ENCODE assay signal across 12 cellular contexts in the genomic region with DNA sequence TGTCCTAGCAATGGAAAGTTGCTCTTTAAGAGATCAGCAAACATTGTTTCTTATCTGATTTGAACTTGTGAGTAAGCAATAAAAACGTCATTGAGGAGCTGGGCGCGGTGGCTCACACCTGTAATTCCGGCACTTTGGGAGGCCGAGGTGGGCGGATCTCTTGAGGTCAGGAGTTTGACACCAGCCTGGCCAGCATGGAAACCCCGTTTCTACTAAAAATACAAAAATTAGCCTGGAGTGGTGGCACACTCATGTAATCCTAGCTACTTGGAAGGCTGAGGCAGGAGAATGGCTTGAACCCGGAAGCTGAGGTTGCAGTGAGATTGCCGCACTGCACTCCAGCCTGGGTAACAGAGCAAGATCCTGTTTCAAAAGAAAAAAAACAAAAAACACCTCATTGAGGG. TPM values are rescaled to one million over a fixed set of nuclear protein-coding genes. Genes with fewer than 3 reads are reported as not detected.
DNase-seq lines count a peak whose midpoint lies in the region; ATAC-seq and TF ChIP-seq lines count a peak whose summit lies in the region.
"Had no signal": no experiment of that assay in that cellular context is flagged by ENCODE, and none has a peak within 500 bp of the region (broad histone marks: within the 10 kb centered on the region; RNA-seq: fewer than 3 reads in every experiment).

No MANE protein-coding gene starts in this region.

- H3K4me1 Mint-ChIP-seq in activated B cell treated with CpG ODN at 0.5 μM for 24 hours, result peaks cover 47% of the 10 kb centered on the region
- H3K4me1 Mint-ChIP-seq in activated naive CD8-positive, alpha-beta T cell treated with anti-CD3 and anti-CD28 coated beads, Interleukin-2, amount 10 ng/mL, durations not matched to agents 7 days and 5 days, result peaks cover 30% of the 10 kb centered on the region

- intact Hi-C loops in activated B cell treated with CpG ODN at 0.5 μM for 24 hours (cut with micrococcal nuclease) (loop anchor here (2.0 kb wide), 1 partner anchor 13 kb away; no protein-coding TSS in a partner anchor), OCI-LY7 (cut with micrococcal nuclease; ENCODE audit: unreplicated experiment) (no loop called here)

- H3K27ac Mint-ChIP-seq in activated B cell treated with CpG ODN at 0.5 μM for 24 hours, result peak overlapping the region; percentile 62
- H3K27ac Mint-ChIP-seq in activated naive CD8-positive, alpha-beta T cell treated with anti-CD3 and anti-CD28 coated beads, Interleukin-2, amount 10 ng/mL, durations not matched to agents 7 days and 5 days, result peak overlapping the region; percentile 84

- no peaks in the 10 kb centered on the region for H3K36me3 Mint-ChIP-seq in activated B cell treated with CpG ODN at 0.5 μM for 24 hours (ENCODE audit: low read depth)
- peaks cover 14% of the 10 kb centered on the region for H3K36me3 Mint-ChIP-seq in activated naive CD8-positive, alpha-beta T cell treated with anti-CD3 and anti-CD28 coated beads, Interleukin-2, amount 10 ng/mL, durations not matched to agents 7 days and 5 days

- no peaks in the 10 kb centered on the region for H3K9me3 ChIP-seq in OCI-LY7 (ENCODE audit: low read length)
- H3K9me3 ChIP-seq: ovary had no signal

- TF ChIP-seq CTCF in activated B cell treated with CpG ODN at 0.5 μM for 24 hours (IDR thresholded peaks at IDR 0.05) (no peak), OCI-LY7 (conservative IDR thresholded peaks at IDR 0.05; ENCODE audit: low read length) (no peak), GM10266 (IDR thresholded peaks at IDR 0.05; ENCODE audit: control insufficient read depth, insufficient read depth, low read depth, missing control alignments) (no peak)

- CTCF ChIA-PET in activated B cell treated with CpG ODN at 0.5 μM for 24 hours (lab: Charles Lee), result interaction anchor here (1.1 to 1.2 kb wide), 2 partner anchors 13 to 17 kb away, joined by 3 to 4 read pairs; no protein-coding TSS in a partner anchor
- CTCF ChIA-PET in OCI-LY7 (lab: Charles Lee; ENCODE audit: unreplicated experiment), result no interaction called here

- peak; percentile 35 for DNase-seq in SIG-M5 treated with dmso at 0.1 percent for 504 hours (lab: John Stamatoyannopoulos, UW; ENCODE audit: unreplicated experiment)
- no peak for DNase-seq in SIG-M5 (lab: John Stamatoyannopoulos, UW)
- DNase-seq in activated B cell treated with CpG ODN at 0.5 μM for 24 hours, result no peak
- DNase-seq in activated naive CD8-positive, alpha-beta T cell treated with anti-CD3 and anti-CD28 coated beads, Interleukin-2, amount 10 ng/mL, durations not matched to agents 7 days and 5 days, result peak; percentile 47
- peak; percentile 50 for DNase-seq in stimulated activated naive CD4-positive, alpha-beta T cell treated with Interleukin-2 at 50 U/mL for 16 hours (lab: John Stamatoyannopoulos, UW)
- no peak for DNase-seq in OCI-LY7 (ENCODE audit: low spot score)
- no peak for DNase-seq in GM10266 (ENCODE audit: extremely low spot score)
- DNase-seq: cerebellar nuclear complex, ovary had no signal

- no peak overlapping the region for H3K4me3 Mint-ChIP-seq in activated B cell treated with CpG ODN at 0.5 μM for 24 hours
- peak overlapping the region; percentile 66 for H3K4me3 Mint-ChIP-seq in activated naive CD8-positive, alpha-beta T cell treated with anti-CD3 and anti-CD28 coated beads, Interleukin-2, amount 10 ng/mL, durations not matched to agents 7 days and 5 days

- no peak overlapping the region for H3K4me3 ChIP-seq in OCI-LY7 (ENCODE audit: low read depth, low read length, poor library complexity, severe bottlenecking)
- H3K4me3 ChIP-seq: ovary had no signal

- H3K27ac ChIP-seq in OCI-LY7 (ENCODE audit: low read depth, low read length, poor library complexity, severe bottlenecking), result no peak overlapping the region
- H3K27ac ChIP-seq: 22Rv1, ovary, RWPE1 had no signal

- no peaks in the 10 kb centered on the region for H3K36me3 ChIP-seq in OCI-LY7 (ENCODE audit: insufficient read depth, low read length)
- H3K36me3 ChIP-seq: ovary had no signal

- no peaks in the 10 kb centered on the region for H3K27me3 Mint-ChIP-seq in activated B cell treated with CpG ODN at 0.5 μM for 24 hours
- no peaks in the 10 kb centered on the region for H3K27me3 Mint-ChIP-seq in activated naive CD8-positive, alpha-beta T cell treated with anti-CD3 and anti-CD28 coated beads, Interleukin-2, amount 10 ng/mL, durations not matched to agents 7 days and 5 days

- no peak overlapping the region for H3K4me2 ChIP-seq in OCI-LY7 (ENCODE audit: low read length)

- BruUV-seq in OCI-LY7 (replicated peaks; lab: Mats Ljungman, UMichigan), result no TSS peak

- H4K20me1 ChIP-seq in OCI-LY7 (ENCODE audit: insufficient read depth, low read length), result no peaks in the 10 kb centered on the region

- no peak overlapping the region for H2AFZ ChIP-seq in OCI-LY7 (ENCODE audit: low read length)

- no peaks in the 10 kb centered on the region for H3K9me2 ChIP-seq in OCI-LY7 (ENCODE audit: insufficient read depth, low read length)

- H3K9me3 Mint-ChIP-seq in activated B cell treated with CpG ODN at 0.5 μM for 24 hours, result no peaks in the 10 kb centered on the region
- H3K9me3 Mint-ChIP-seq in activated naive CD8-positive, alpha-beta T cell treated with anti-CD3 and anti-CD28 coated beads, Interleukin-2, amount 10 ng/mL, durations not matched to agents 7 days and 5 days, result peaks cover 8% of the 10 kb centered on the region

- no peaks in the 10 kb centered on the region for H3K79me2 ChIP-seq in OCI-LY7 (ENCODE audit: insufficient read depth, low read depth, low read length)

- POLR2A ChIA-PET in activated B cell treated with CpG ODN at 0.5 μM for 24 hours (lab: Charles Lee) (interaction anchor here (0.7 to 4.3 kb wide), 8 partner anchors 12 to 86 kb away, joined by 3 to 63 read pairs (median 4); a partner anchor contains a TSS), OCI-LY7 (lab: Charles Lee) (interaction anchor here (0.5 to 1.1 kb wide), 8 partner anchors 12 to 577 kb away, joined by 3 to 7 read pairs (median 4); no protein-coding TSS in a partner anchor)
- POLR2A ChIA-PET in activated naive CD8-positive, alpha-beta T cell treated with anti-CD3 and anti-CD28 coated beads, Interleukin-2, amount 10 ng/mL, durations not matched to agents 7 days and 5 days (lab: Charles Lee), result interaction anchor here (0.6 to 2.6 kb wide), 10 partner anchors 11 to 127 kb away, joined by 3 to 12 read pairs (median 4); a partner anchor contains a TSS

- ATAC-seq in activated B cell treated with CpG ODN at 0.5 μM for 24 hours (ENCODE audit: low read depth) (no peak), HG02885 (IDR thresholded peaks at IDR 0.05; ENCODE audit: poor library complexity, unreplicated experiment) (no peak)
- ATAC-seq in activated naive CD8-positive, alpha-beta T cell treated with anti-CD3 and anti-CD28 coated beads, Interleukin-2, amount 10 ng/mL, durations not matched to agents 7 days and 5 days (ENCODE audit: low read depth), result peak; percentile 88

- no peaks in the 10 kb centered on the region for H3K4me1 ChIP-seq in OCI-LY7 (ENCODE audit: insufficient read depth, low read length, poor library complexity, severe bottlenecking)

RNA-seq across cellular contexts. Expression of a gene that starts 11.2 kb away (rescaled TPM):
- total RNA-seq in activated B cell treated with CpG ODN at 0.5 μM for 24 hours (142 and 153 TPM in 2 replicates), OCI-LY7 (2022) (not detected in 2 replicates)
- 100 to 1,000 TPM; 305 to 314 TPM for total RNA-seq in activated naive CD8-positive, alpha-beta T cell treated with anti-CD3 and anti-CD28 coated beads, Interleukin-2, amount 10 ng/mL, durations not matched to agents 7 days and 5 days
- not detected in 2 replicates for total RNA-seq in OCI-LY7 (2014; rRNA removed; shearing (Covaris generic))

Comparison
In these comparisons a context has a peak if more than half of its experiments do, and no peak if none do; other contexts are left out.
1. DNase-seq: peak in SIG-M5 treated with dmso at 0.1 percent for 504 hours (single experiment), activated naive CD8-positive, alpha-beta T cell treated with anti-CD3 and anti-CD28 coated beads, Interleukin-2, amount 10 ng/mL, durations not matched to agents 7 days and 5 days (single experiment) and stimulated activated naive CD4-positive, alpha-beta T cell treated with Interleukin-2 at 50 U/mL for 16 hours (single experiment); none in SIG-M5 (single experiment), activated B cell treated with CpG ODN at 0.5 μM for 24 hours (single experiment), OCI-LY7 (single experiment) and GM10266 (single experiment).
2. RNA of a gene that starts 11.2 kb away (total RNA-seq): 305 to 314 TPM in activated naive CD8-positive, alpha-beta T cell treated with anti-CD3 and anti-CD28 coated beads, Interleukin-2, amount 10 ng/mL, durations not matched to agents 7 days and 5 days and 142 to 153 TPM in activated B cell treated with CpG ODN at 0.5 μM for 24 hours; not detected in OCI-LY7; every median in the first group is over 100 times any median in the second.